ENCODE assay signal across 1 cellular context in genomic region chr6:106247733-106248132, GRCh38.
TF ChIP-seq lines count a peak whose summit lies in the region.

No MANE protein-coding gene starts in this region.

TF ChIP-seq in SK-N-SH, 30 proteins besides CTCF, POLR2A, EP300 and RAD21:
- TF ChIP-seq REST (IDR thresholded peaks at IDR 0.05; ENCODE audit: low read depth, low read length) = no peak
- TF ChIP-seq MAX (IDR thresholded peaks at IDR 0.05; ENCODE audit: low read depth) = no peak
- TF ChIP-seq EZH2phosphoT487 (IDR thresholded peaks at IDR 0.05; ENCODE audit: borderline replicate concordance, low read depth) = no peak
- TF ChIP-seq FOXJ3 (CRISPR knock-in tag; IDR thresholded peaks at IDR 0.05) = no peak
- TF ChIP-seq TCF12 (IDR thresholded peaks at IDR 0.05) = no peak
